Comparison of ENCODE assay signal across 8 cellular contexts in genomic region chr1:37860346-37860666, GRCh38. TPM values are rescaled to one million over a fixed set of nuclear protein-coding genes. Genes with fewer than 3 reads are reported as not detected.
DNase-seq lines count a peak whose midpoint lies in the region; ATAC-seq, FAIRE-seq and TF ChIP-seq lines count a peak whose summit lies in the region.

No MANE protein-coding gene starts in this region.

- H3K4me3 Mint-ChIP-seq in stimulated activated naive CD8-positive, alpha-beta T cell treated with anti-CD3 and anti-CD28 coated beads, Interleukin-15, Interleukin-2, amounts not matched to agents 100 ng/mL and 50 ng/mL, for 24 hours = peak overlapping the region; percentile 91

- H3K4me1 ChIP-seq in mucosa of descending colon (ENCODE audit: low read depth) = peaks cover 23% of the 10 kb centered on the region

- H3K4me3 ChIP-seq in bronchial epithelial cell (ENCODE audit: low read depth, low read length) (peak overlapping the region; percentile 99), mucosa of descending colon (peak overlapping the region; percentile 79)

- no peak for ATAC-seq in stimulated activated naive CD8-positive, alpha-beta T cell treated with anti-CD3 and anti-CD28 coated beads, Interleukin-15, Interleukin-2, amounts not matched to agents 100 U/mL and 50 U/mL, for 24 hours
- ATAC-seq in mucosa of descending colon (no peak), GM21360 (IDR thresholded peaks at IDR 0.05; ENCODE audit: unreplicated experiment) (no peak), GM18868 (IDR thresholded peaks at IDR 0.05; ENCODE audit: unreplicated experiment) (no peak)

- H3K36me3 Mint-ChIP-seq in stimulated activated naive CD8-positive, alpha-beta T cell treated with anti-CD3 and anti-CD28 coated beads, Interleukin-15, Interleukin-2, amounts not matched to agents 100 ng/mL and 50 ng/mL, for 24 hours (ENCODE audit: low read depth) = peaks cover 38% of the 10 kb centered on the region

- no peaks in the 10 kb centered on the region for H3K9me3 Mint-ChIP-seq in stimulated activated naive CD8-positive, alpha-beta T cell treated with anti-CD3 and anti-CD28 coated beads, Interleukin-15, Interleukin-2, amounts not matched to agents 100 ng/mL and 50 ng/mL, for 24 hours

- FAIRE-seq in bronchial epithelial cell (lab: Jason Lieb, UNC) = no peak

- no peaks in the 10 kb centered on the region for H3K27me3 Mint-ChIP-seq in stimulated activated naive CD8-positive, alpha-beta T cell treated with anti-CD3 and anti-CD28 coated beads, Interleukin-15, Interleukin-2, amounts not matched to agents 100 ng/mL and 50 ng/mL, for 24 hours

- peak overlapping the region; percentile 97 for H3K27ac Mint-ChIP-seq in stimulated activated naive CD8-positive, alpha-beta T cell treated with anti-CD3 and anti-CD28 coated beads, Interleukin-15, Interleukin-2, amounts not matched to agents 100 ng/mL and 50 ng/mL, for 24 hours

- H3K27me3 ChIP-seq in bronchial epithelial cell (ENCODE audit: control insufficient read depth, insufficient read depth, low read length) = no peaks in the 10 kb centered on the region

- peaks cover 41% of the 10 kb centered on the region for H3K4me1 Mint-ChIP-seq in stimulated activated naive CD8-positive, alpha-beta T cell treated with anti-CD3 and anti-CD28 coated beads, Interleukin-15, Interleukin-2, amounts not matched to agents 100 ng/mL and 50 ng/mL, for 24 hours (ENCODE audit: low read depth)

- intact Hi-C loops in mucosa of descending colon (cut with DNase I, micrococcal nuclease) = no loop called here

- H3K9me3 ChIP-seq in mucosa of descending colon = no peaks in the 10 kb centered on the region

- no peak for DNase-seq in stimulated activated naive CD8-positive, alpha-beta T cell treated with anti-CD3 and anti-CD28 coated beads, Interleukin-15, Interleukin-2, amounts not matched to agents 100 U/mL and 50 U/mL, for 24 hours
- DNase-seq in bronchial epithelial cell (ENCODE audit: low read depth) (no peak), mucosa of descending colon (no peak), activated gamma-delta T cell treated with Interleukin-2 at 50 U/mL for 16 hours (no peak), putamen (ENCODE audit: low spot score) (no peak)

- peaks cover 5% of the 10 kb centered on the region for H3K36me3 ChIP-seq in bronchial epithelial cell (ENCODE audit: control insufficient read depth, insufficient read depth, low read length)
- H3K36me3 ChIP-seq in mucosa of descending colon (ENCODE audit: low read depth) = no peaks in the 10 kb centered on the region

- no peak for TF ChIP-seq CTCF in bronchial epithelial cell (IDR thresholded peaks at IDR 0.05; ENCODE audit: insufficient read depth, low read length, severe bottlenecking)
- TF ChIP-seq CTCF in mucosa of descending colon (IDR thresholded peaks at IDR 0.05) = no peak

RNA-seq across cellular contexts. Expression of gene MTF1, which starts 0.9 kb away (rescaled TPM):
- total RNA-seq in bronchial epithelial cell (3.7 and 5.6 TPM in 2 replicates), mucosa of descending colon (10 to 100 TPM; 30.6 to 42.8 (median 35.2) TPM)

RNA-seq across cellular contexts. Expression of gene YRDC, which starts 52.3 kb away (rescaled TPM):
- total RNA-seq in bronchial epithelial cell = 25.6 and 47.9 TPM in 2 replicates
- 10 to 100 TPM; 13.3 to 13.9 (median 13.4) TPM for total RNA-seq in mucosa of descending colon

RNA-seq across cellular contexts. Expression of gene C1orf122, which starts 52.7 kb away (rescaled TPM):
- total RNA-seq in bronchial epithelial cell (18.8 and 26.1 TPM in 2 replicates), mucosa of descending colon (10 to 100 TPM; 29.2 to 39.0 (median 34.2) TPM)
